In the genomic region with DNA sequence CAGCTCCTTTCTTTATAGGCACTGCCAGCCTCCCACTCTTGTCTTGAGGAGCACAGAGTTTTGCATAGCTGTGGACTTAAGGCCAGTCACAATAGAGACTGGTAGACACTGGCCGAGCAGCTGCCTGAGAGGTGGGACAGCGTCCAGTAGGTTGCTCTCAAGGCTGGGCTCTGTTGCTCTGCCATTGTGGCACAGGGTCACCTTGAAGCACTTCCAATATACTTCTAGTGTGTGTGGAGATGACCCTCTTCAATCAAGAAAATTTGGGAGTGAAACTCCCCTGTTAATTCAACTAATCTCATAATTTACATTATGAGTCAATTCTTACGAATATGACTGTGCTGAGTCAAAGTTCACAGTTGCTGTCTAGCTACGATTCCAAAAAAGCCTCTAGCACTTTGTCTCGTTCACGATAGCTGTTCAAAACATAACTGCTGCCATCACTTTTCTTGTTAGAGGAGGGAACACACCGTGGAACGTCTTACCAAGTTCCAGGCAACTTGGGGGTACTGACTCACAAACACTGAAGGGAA, we compare ENCODE assay signal across 14 cellular contexts.
DNase-seq lines count a peak whose midpoint lies in the region; ATAC-seq and TF ChIP-seq lines count a peak whose summit lies in the region.
"Had no signal": no experiment of that assay in that cellular context is flagged by ENCODE, and none has a peak within 500 bp of the region (broad histone marks: within the 10 kb centered on the region; RNA-seq: fewer than 3 reads in every experiment).

No MANE protein-coding gene starts in this region.

- intact Hi-C loops in psoas muscle (cut with DNase I) = no loop called here
- intact Hi-C loops in posterior vena cava (cut with DNase I) = no loop called here

- DNase-seq in stimulated activated CD4-positive, alpha-beta T cell treated with anti-CD3 and anti-CD28 coated beads, Interleukin-1b, Interleukin-23, amount 100 ng/mL, for 48 hours = peak; percentile 22
- DNase-seq in stimulated activated CD4-positive, alpha-beta T cell treated with anti-CD3 and anti-CD28 coated beads, Interleukin-4, amount 100 ng/mL, for 24 hours = no peak
- DNase-seq in psoas muscle (no peak), posterior vena cava (ENCODE audit: low spot score) (no peak), DMS 273 (lab: John Stamatoyannopoulos, UW; ENCODE audit: unreplicated experiment) (no peak), NCI-H2196 treated with DMSO at 0.1 percent for 48 hours (lab: John Stamatoyannopoulos, UW; ENCODE audit: unreplicated experiment) (no peak)
- DNase-seq: BE2C, HCEC 1CT, NCI-H1417, NCI-H82, SIG-M5 had no signal

- no peak overlapping the region for H3K27ac ChIP-seq in psoas muscle
- H3K27ac ChIP-seq: parathyroid adenoma had no signal

- no peaks in the 10 kb centered on the region for H3K9me3 ChIP-seq in psoas muscle
- H3K9me3 ChIP-seq: BE2C had no signal

- H3K36me3 ChIP-seq in psoas muscle (ENCODE audit: insufficient read depth in 1 of 2, low read depth in 1 of 2) = no peaks in the 10 kb centered on the region
- H3K36me3 ChIP-seq: BE2C had no signal

- peak; percentile 80 for ATAC-seq in HG02642 (IDR thresholded peaks at IDR 0.05; ENCODE audit: poor library complexity, unreplicated experiment)
- peak; percentile 85 for ATAC-seq in HG03469 (IDR thresholded peaks at IDR 0.05; ENCODE audit: unreplicated experiment)
- peak in 3 of 4 donors; percentile 57 to 83 (median 60) for ATAC-seq in psoas muscle

- no peak for TF ChIP-seq CTCF in psoas muscle (IDR thresholded peaks at IDR 0.05)

- no peaks in the 10 kb centered on the region for H3K27me3 ChIP-seq in psoas muscle (ENCODE audit: insufficient read depth in 3 of 3, low read length in 2 of 3)
- H3K27me3 ChIP-seq: BE2C had no signal

- no peak overlapping the region for H3K4me3 ChIP-seq in psoas muscle

- WGBS in psoas muscle, 3 donors = 58 to 84% (median 60%) methylated on average over 8 of the region's 8 CpGs

- H3K4me1 ChIP-seq in psoas muscle = peaks cover 8% of the 10 kb centered on the region
- H3K4me1 ChIP-seq: BE2C, parathyroid adenoma had no signal
